Comparison of ENCODE assay signal across 8 cellular contexts in genomic region chr17:38663125-38663751, GRCh38. TPM values are rescaled to one million over a fixed set of nuclear protein-coding genes. Genes with fewer than 3 reads are reported as not detected.
A peak's percentile ranks its signal among the peaks of the same experiment; 100 is the strongest.
DNase-seq lines count a peak whose midpoint lies in the region; ATAC-seq and TF ChIP-seq lines count a peak whose summit lies in the region.

No MANE protein-coding gene starts in this region.

- POLR2A ChIA-PET in activated CD8-positive, alpha-beta T cell treated with anti-CD3 and anti-CD28 coated beads for 36 hours (lab: Charles Lee): interaction anchor here (1.1 kb wide), 1 partner anchor 118 kb away, joined by 3 read pairs; no protein-coding TSS in a partner anchor

- peak; percentile 48 for TF ChIP-seq CTCF in HL-60 (IDR thresholded peaks at IDR 0.05; ENCODE audit: insufficient read depth, low read length)
- TF ChIP-seq CTCF in activated CD8-positive, alpha-beta T cell treated with anti-CD3 and anti-CD28 coated beads for 36 hours (IDR thresholded peaks at IDR 0.05): peak; percentile 73
- TF ChIP-seq CTCF in fibroblast of mammary gland (conservative IDR thresholded peaks at IDR 0.05; ENCODE audit: control insufficient read depth, insufficient read depth, low read depth, low read length): peak; percentile 56
- TF ChIP-seq CTCF in neural crest cell (conservative IDR thresholded peaks at IDR 0.05): peak; percentile 81

- H3K27ac ChIP-seq in HL-60 (replicated peaks): no peak overlapping the region

- no peaks in the 10 kb centered on the region for H3K9me3 Mint-ChIP-seq in activated CD8-positive, alpha-beta T cell treated with anti-CD3 and anti-CD28 coated beads for 36 hours
- no peaks in the 10 kb centered on the region for H3K9me3 Mint-ChIP-seq in neural crest cell

- peaks cover 5% of the 10 kb centered on the region for H3K27me3 ChIP-seq in HL-60 (ENCODE audit: insufficient read depth, poor library complexity, severe bottlenecking)

- DNase-seq in COLO829 (ENCODE audit: low spot score) (peak; percentile 50), HL-60 (ENCODE audit: low read depth in 1 of 2, low spot score in 1 of 2) (peak in 1 of 2 experiments; percentile 72), NCI-H524 treated with DMSO at 0.1 percent for 48 hours (lab: John Stamatoyannopoulos, UW) (peak; percentile 40), fibroblast of mammary gland (ENCODE audit: low read depth) (peak; percentile 18), neural crest cell (ENCODE audit: low read depth, low spot score) (peak; percentile 79), T-helper 9 cell (no peak)
- DNase-seq in activated CD8-positive, alpha-beta T cell treated with anti-CD3 and anti-CD28 coated beads for 36 hours: peak; percentile 74

- H3K4me3 ChIP-seq in HL-60 (replicated peaks; ENCODE audit: insufficient read depth, low read length): no peak overlapping the region
- H3K4me3 ChIP-seq in fibroblast of mammary gland (ENCODE audit: control insufficient read depth, low read depth, low read length): no peak overlapping the region

- intact Hi-C loops in activated CD8-positive, alpha-beta T cell treated with anti-CD3 and anti-CD28 coated beads for 36 hours (cut with micrococcal nuclease): loop anchor here (10.0 kb wide), 2 partner anchors 78 to 108 kb away; no protein-coding TSS in a partner anchor

- peaks cover 22% of the 10 kb centered on the region for H3K27me3 Mint-ChIP-seq in activated CD8-positive, alpha-beta T cell treated with anti-CD3 and anti-CD28 coated beads for 36 hours
- H3K27me3 Mint-ChIP-seq in neural crest cell (ENCODE audit: low read depth): peaks cover 6% of the 10 kb centered on the region

- peaks cover 14% of the 10 kb centered on the region for H3K4me1 Mint-ChIP-seq in activated CD8-positive, alpha-beta T cell treated with anti-CD3 and anti-CD28 coated beads for 36 hours (ENCODE audit: low read depth)
- peaks cover 24% of the 10 kb centered on the region for H3K4me1 Mint-ChIP-seq in neural crest cell

- H3K36me3 Mint-ChIP-seq in activated CD8-positive, alpha-beta T cell treated with anti-CD3 and anti-CD28 coated beads for 36 hours (ENCODE audit: low read depth): no peaks in the 10 kb centered on the region
- H3K36me3 Mint-ChIP-seq in neural crest cell (ENCODE audit: low read depth): no peaks in the 10 kb centered on the region

- ATAC-seq in activated CD8-positive, alpha-beta T cell treated with anti-CD3 and anti-CD28 coated beads for 36 hours: peak; percentile 75
- no peak for ATAC-seq in HG03521 (IDR thresholded peaks at IDR 0.05; ENCODE audit: unreplicated experiment)

- no peak overlapping the region for H3K27ac Mint-ChIP-seq in activated CD8-positive, alpha-beta T cell treated with anti-CD3 and anti-CD28 coated beads for 36 hours
- H3K27ac Mint-ChIP-seq in neural crest cell (ENCODE audit: unreplicated experiment): no peak overlapping the region

- no peak overlapping the region for H3K4me3 Mint-ChIP-seq in activated CD8-positive, alpha-beta T cell treated with anti-CD3 and anti-CD28 coated beads for 36 hours
- H3K4me3 Mint-ChIP-seq in neural crest cell: no peak overlapping the region

- CTCF ChIA-PET in activated CD8-positive, alpha-beta T cell treated with anti-CD3 and anti-CD28 coated beads for 36 hours (lab: Charles Lee): interaction anchor here (0.6 to 10.3 kb wide), 38 partner anchors 9 to 306 kb away, joined by 3 to 251 read pairs (median 4); partner anchors contain the start of gene EPOP

RNA-seq across cellular contexts. Expression of gene EPOP, which starts 11.5 kb away (rescaled TPM):
- 10 to 100 TPM; 31.8 to 32.2 TPM for total RNA-seq in activated CD8-positive, alpha-beta T cell treated with anti-CD3 and anti-CD28 coated beads for 36 hours
- 13.0 and 13.8 TPM in 2 replicates for total RNA-seq in neural crest cell

RNA-seq across cellular contexts. Expression of gene MLLT6, which starts 41.8 kb away (rescaled TPM):
- total RNA-seq in activated CD8-positive, alpha-beta T cell treated with anti-CD3 and anti-CD28 coated beads for 36 hours: 100 to 1,000 TPM; 145 to 148 TPM
- total RNA-seq in neural crest cell: 79.6 and 85.1 TPM in 2 replicates

RNA-seq across cellular contexts. Expression of gene SRCIN1, which starts 57.5 kb away (rescaled TPM):
- 1 to 10 TPM in 1 of 2 experiments, under 1 TPM in 1; 0.74 to 1.1 TPM for total RNA-seq in activated CD8-positive, alpha-beta T cell treated with anti-CD3 and anti-CD28 coated beads for 36 hours
- total RNA-seq in neural crest cell: 8.4 and 8.6 TPM in 2 replicates
